In genomic region chr1:145281037-145281727, GRCh38 we compare ENCODE assay signal across 8 cellular contexts. TPM values are rescaled to one million over a fixed set of nuclear protein-coding genes. Genes with fewer than 3 reads are reported as not detected.
A peak's percentile ranks its signal among the peaks of the same experiment; 100 is the strongest.
DNase-seq lines count a peak whose midpoint lies in the region; ATAC-seq and TF ChIP-seq lines count a peak whose summit lies in the region.
"Not testable (repeated sequence)": the region's sequence is repeated elsewhere in the genome, so short reads cannot be mapped to it uniquely, and the experiment has no call there.

No MANE protein-coding gene starts in this region.

- H3K27me3 ChIP-seq in effector memory CD4-positive, alpha-beta T cell (replicated peaks; ENCODE audit: control insufficient read depth, insufficient read depth, low read length, poor library complexity, severe bottlenecking): not testable (repeated sequence)

- H3K4me1 ChIP-seq in effector memory CD4-positive, alpha-beta T cell (ENCODE audit: control insufficient read depth, insufficient read depth, low read length, poor library complexity, severe bottlenecking): not testable (repeated sequence)

- DNase-seq in D341Med (ENCODE audit: low spot score) (peak; percentile 70), HUDEP-2 (lab: John Stamatoyannopoulos, UW; ENCODE audit: unreplicated experiment in 76 of 76) (peak in 74 of 76 experiments; percentile 28 to 97 (median 86)), NOMO-1 treated with dmso at 0.1 percent for 144 hours (lab: John Stamatoyannopoulos, UW; ENCODE audit: unreplicated experiment) (peak; percentile 91), mesothelial cell of epicardium (ENCODE audit: low spot score in 2 of 2, unreplicated experiment in 2 of 2) (peak; percentile 45 to 77)
- DNase-seq in activated CD8-positive, alpha-beta memory T cell treated with anti-CD3 and anti-CD28 coated beads for 48 hours (ENCODE audit: low read depth in 2 of 3, low spot score in 2 of 3): peak; percentile 57 to 83 (median 63)
- DNase-seq in effector memory CD4-positive, alpha-beta T cell: peak; percentile 78 to 81 (median 80)
- peak; percentile 64 for DNase-seq in stimulated activated CD8-positive, alpha-beta memory T cell treated with anti-CD3 and anti-CD28 coated beads, Interleukin-12 subunit alpha, Interleukin-12 subunit beta, amount 100 ng/mL, for 24 hours (ENCODE audit: extremely low read depth)

- H3K36me3 ChIP-seq in effector memory CD4-positive, alpha-beta T cell (ENCODE audit: control insufficient read depth, insufficient read depth, low read length): not testable (repeated sequence)

- peak overlapping the region; percentile 52 for H3K4me3 ChIP-seq in effector memory CD4-positive, alpha-beta T cell (ENCODE audit: insufficient read depth, low read depth, low read length, poor library complexity, severe bottlenecking)

- H3K4me1 Mint-ChIP-seq in mesothelial cell of epicardium: not testable (repeated sequence)

- peak; percentile 82 for ATAC-seq in GM21515 (IDR thresholded peaks at IDR 0.05; ENCODE audit: unreplicated experiment)

- not testable (repeated sequence) for H3K9me3 ChIP-seq in effector memory CD4-positive, alpha-beta T cell (ENCODE audit: control insufficient read depth, low read length)

- not testable (repeated sequence) for H3K36me3 Mint-ChIP-seq in mesothelial cell of epicardium

- H3K27ac Mint-ChIP-seq in mesothelial cell of epicardium: peak overlapping the region; percentile 100

- H3K4me3 Mint-ChIP-seq in mesothelial cell of epicardium: peak overlapping the region; percentile 85

- not testable (repeated sequence) for TF ChIP-seq CTCF in mesothelial cell of epicardium (IDR thresholded peaks at IDR 0.05; ENCODE audit: unreplicated experiment)

- H3K27me3 Mint-ChIP-seq in mesothelial cell of epicardium (ENCODE audit: low read depth): not testable (repeated sequence)

- not testable (repeated sequence) for H3K9me3 Mint-ChIP-seq in mesothelial cell of epicardium

- H3K27ac ChIP-seq in effector memory CD4-positive, alpha-beta T cell (ENCODE audit: insufficient read depth, low read length, poor library complexity, severe bottlenecking): peak overlapping the region; percentile 82

RNA-seq across cellular contexts. Expression of gene PPIAL4D, which starts 39.2 kb away (rescaled TPM):
- not detected in 3 replicates for total RNA-seq in mesothelial cell of epicardium

Comparison
In these comparisons a context has a peak if more than half of its experiments do, and no peak if none do; other contexts are left out.
1. Peak in every context shown above with its lines: DNase-seq, ATAC-seq, H3K4me3 ChIP-seq and H3K27ac ChIP-seq.